ENCODE assay signal across 30 cellular contexts in the genomic region with DNA sequence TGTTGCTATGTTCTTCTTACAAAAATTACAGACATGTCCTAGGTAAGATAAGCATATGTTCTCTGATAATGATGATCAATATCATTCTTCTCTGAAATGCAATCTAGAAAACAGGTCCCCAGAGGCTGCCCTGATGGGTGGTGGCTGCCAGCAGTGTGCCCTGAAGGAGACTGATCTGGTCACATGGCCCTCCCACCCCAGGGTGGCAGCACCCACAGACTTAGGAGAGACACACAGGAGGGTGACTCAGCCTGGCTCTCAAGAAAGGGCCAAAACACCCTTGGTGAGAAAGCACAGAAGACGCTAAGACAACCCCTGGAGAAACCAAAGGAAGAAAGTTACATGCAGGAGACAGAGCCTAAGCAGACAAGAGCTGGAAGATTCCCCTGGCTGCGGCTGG.
"Had no signal": no experiment of that assay in that cellular context is flagged by ENCODE, and none has a peak within 500 bp of the region (broad histone marks: within the 10 kb centered on the region; RNA-seq: fewer than 3 reads in every experiment).

No MANE protein-coding gene starts in this region.

- H3K4me3 Mint-ChIP-seq: activated B cell treated with CpG ODN at 0.5 μM for 24 hours; activated CD8-positive, alpha-beta T cell treated with anti-CD3 and anti-CD28 coated beads for 36 hours; activated naive CD4-positive, alpha-beta T cell treated with anti-CD3 and anti-CD28 coated beads for 36 hours; activated naive CD4-positive, alpha-beta T cell treated with anti-CD3 and anti-CD28 coated beads, Interleukin-2, amount 50 U/mL, for 24 hours; activated naive CD8-positive, alpha-beta T cell treated with anti-CD3 and anti-CD28 coated beads for 36 hours; activated naive CD8-positive, alpha-beta T cell treated with anti-CD3 and anti-CD28 coated beads, Interleukin-2, amount 50 U/mL, for 24 hours; activated T-cell treated with anti-CD3 and anti-CD28 coated beads, Interleukin-2, amount 50 U/mL, for 4 hours; activated T-helper 17 cell treated with anti-CD3 and anti-CD28 coated beads, Interleukin-2, amount 50 U/mL, for 72 hours; effector memory CD8-positive, alpha-beta T cell; T-helper 17 cell; T-helper 2 cell treated with Interferon-gamma antibody and Interleukin-4, amounts not matched to agents 5 μg/mL and 100 μg/mL, for 36 hours had no signal

- H3K27ac Mint-ChIP-seq: activated B cell treated with CpG ODN at 0.5 μM for 24 hours; activated CD8-positive, alpha-beta T cell treated with anti-CD3 and anti-CD28 coated beads for 36 hours; activated naive CD4-positive, alpha-beta T cell treated with anti-CD3 and anti-CD28 coated beads for 36 hours; activated naive CD4-positive, alpha-beta T cell treated with anti-CD3 and anti-CD28 coated beads, Interleukin-2, amount 50 U/mL, for 24 hours; activated naive CD8-positive, alpha-beta T cell treated with anti-CD3 and anti-CD28 coated beads for 36 hours; activated naive CD8-positive, alpha-beta T cell treated with anti-CD3 and anti-CD28 coated beads, Interleukin-2, amount 50 U/mL, for 24 hours; activated T-helper 17 cell treated with anti-CD3 and anti-CD28 coated beads, Interleukin-2, amount 50 U/mL, for 72 hours; effector memory CD8-positive, alpha-beta T cell; T-helper 17 cell; T-helper 2 cell treated with Interferon-gamma antibody and Interleukin-4, amounts not matched to agents 5 μg/mL and 100 μg/mL, for 36 hours had no signal

- H3K9me3 ChIP-seq: adrenal gland, body of pancreas, esophagus muscularis mucosa, gastrocnemius medialis had no signal

- H3K4me3 ChIP-seq: adrenal gland, body of pancreas, esophagus muscularis mucosa, gastrocnemius medialis had no signal

- H3K36me3 ChIP-seq: adrenal gland, esophagus muscularis mucosa, gastrocnemius medialis, WERI-Rb-1 had no signal

- H3K27ac ChIP-seq: adrenal gland, body of pancreas, esophagus muscularis mucosa, foreskin keratinocyte, gastrocnemius medialis, WERI-Rb-1 had no signal

- H3K27me3 ChIP-seq: adrenal gland, body of pancreas, foreskin keratinocyte, gastrocnemius medialis had no signal

- H3K36me3 Mint-ChIP-seq: activated naive CD4-positive, alpha-beta T cell treated with anti-CD3 and anti-CD28 coated beads, Interleukin-2, amount 50 U/mL, for 24 hours; activated naive CD8-positive, alpha-beta T cell treated with anti-CD3 and anti-CD28 coated beads for 36 hours had no signal

- ATAC-seq: activated CD4-positive, CD25-positive, alpha-beta regulatory T cell treated with anti-CD3 and anti-CD28 coated beads, Interleukin-2, amount 50 U/mL, for 24 hours; activated CD8-positive, alpha-beta T cell treated with anti-CD3 and anti-CD28 coated beads for 36 hours; activated naive CD8-positive, alpha-beta T cell treated with anti-CD3 and anti-CD28 coated beads, Interleukin-2, amount 50 U/mL, for 24 hours; activated T-cell treated with anti-CD3 and anti-CD28 coated beads, Interleukin-2, amount 50 U/mL, for 4 hours; activated T-helper 17 cell treated with anti-CD3 and anti-CD28 coated beads, Interleukin-2, amount 50 U/mL, for 72 hours; body of pancreas; effector memory CD8-positive, alpha-beta T cell; foreskin keratinocyte; gastrocnemius medialis; T-helper 17 cell had no signal

- H3K9me3 Mint-ChIP-seq: activated B cell treated with CpG ODN at 0.5 μM for 24 hours; activated CD8-positive, alpha-beta T cell treated with anti-CD3 and anti-CD28 coated beads for 36 hours; activated naive CD4-positive, alpha-beta T cell treated with anti-CD3 and anti-CD28 coated beads for 36 hours; activated naive CD4-positive, alpha-beta T cell treated with anti-CD3 and anti-CD28 coated beads, Interleukin-2, amount 50 U/mL, for 24 hours; activated naive CD8-positive, alpha-beta T cell treated with anti-CD3 and anti-CD28 coated beads for 36 hours; activated naive CD8-positive, alpha-beta T cell treated with anti-CD3 and anti-CD28 coated beads, Interleukin-2, amount 50 U/mL, for 24 hours; activated T-cell treated with anti-CD3 and anti-CD28 coated beads, Interleukin-2, amount 50 U/mL, for 4 hours; activated T-helper 17 cell treated with anti-CD3 and anti-CD28 coated beads, Interleukin-2, amount 50 U/mL, for 72 hours; T-helper 2 cell treated with Interferon-gamma antibody and Interleukin-4, amounts not matched to agents 5 μg/mL and 100 μg/mL, for 36 hours had no signal

- H3K4me1 Mint-ChIP-seq: activated B cell treated with CpG ODN at 0.5 μM for 24 hours; activated naive CD4-positive, alpha-beta T cell treated with anti-CD3 and anti-CD28 coated beads, Interleukin-2, amount 50 U/mL, for 24 hours; activated naive CD8-positive, alpha-beta T cell treated with anti-CD3 and anti-CD28 coated beads for 36 hours; activated naive CD8-positive, alpha-beta T cell treated with anti-CD3 and anti-CD28 coated beads, Interleukin-2, amount 50 U/mL, for 24 hours; activated T-helper 17 cell treated with anti-CD3 and anti-CD28 coated beads, Interleukin-2, amount 50 U/mL, for 72 hours; T-helper 17 cell had no signal

- H3K4me1 ChIP-seq: adrenal gland, body of pancreas, esophagus muscularis mucosa, foreskin keratinocyte, gastrocnemius medialis had no signal

- H3K27me3 Mint-ChIP-seq: activated B cell treated with CpG ODN at 0.5 μM for 24 hours had no signal

- DNase-seq: activated B cell treated with CpG ODN at 0.5 μM for 24 hours; activated CD4-positive, alpha-beta T cell treated with anti-CD3 and anti-CD28 coated beads for 48 hours; activated CD4-positive, alpha-beta T cell treated with anti-CD3 and anti-CD28 coated beads, Interleukin-2, amount 50 U/mL, for 1 hour; activated CD4-positive, alpha-beta T cell treated with anti-CD3 and anti-CD28 coated beads, Interleukin-2, amount 50 U/mL, for 48 hours; activated CD8-positive, alpha-beta memory T cell treated with anti-CD3 and anti-CD28 coated beads for 24 hours; activated CD8-positive, alpha-beta T cell treated with anti-CD3 and anti-CD28 coated beads for 36 hours; activated effector memory CD4-positive, alpha-beta T cell treated with anti-CD3 and anti-CD28 coated beads, Interleukin-2, amount 50 U/mL, for 16 hours; activated naive CD4-positive, alpha-beta T cell treated with anti-CD3 and anti-CD28 coated beads for 36 hours; activated naive CD8-positive, alpha-beta T cell treated with anti-CD3 and anti-CD28 coated beads for 36 hours; activated naive CD8-positive, alpha-beta T cell treated with anti-CD3 and anti-CD28 coated beads, Interleukin-2, amount 50 U/mL, for 24 hours; activated T-cell treated with anti-CD3 and anti-CD28 coated beads, Interleukin-2, amount 50 U/mL, for 4 hours; adrenal gland; amygdala; aorta; body of pancreas; cortex of kidney; dermis blood vessel endothelial cell; effector CD4-positive, alpha-beta T cell; effector memory CD8-positive, alpha-beta T cell; erythroblast; foreskin keratinocyte; gastrocnemius medialis; T-helper 17 cell; T1000; WERI-Rb-1 had no signal
